13 cellular contexts compared by ENCODE assay signal in genomic region chr3:120052225-120052624, GRCh38. TPM values are rescaled to one million over a fixed set of nuclear protein-coding genes. Genes with fewer than 3 reads are reported as not detected.
DNase-seq lines count a peak whose midpoint lies in the region; ATAC-seq and TF ChIP-seq lines count a peak whose summit lies in the region.
"Had no signal": no experiment of that assay in that cellular context is flagged by ENCODE, and none has a peak within 500 bp of the region (broad histone marks: within the 10 kb centered on the region; RNA-seq: fewer than 3 reads in every experiment).

No MANE protein-coding gene starts in this region.

- no peak overlapping the region for H3K4me3 Mint-ChIP-seq in activated naive CD8-positive, alpha-beta T cell treated with anti-CD3 and anti-CD28 coated beads for 36 hours

- peaks cover 18% of the 10 kb centered on the region for H3K9me3 Mint-ChIP-seq in activated naive CD8-positive, alpha-beta T cell treated with anti-CD3 and anti-CD28 coated beads for 36 hours

- peaks cover 49% of the 10 kb centered on the region for H3K4me1 Mint-ChIP-seq in activated naive CD8-positive, alpha-beta T cell treated with anti-CD3 and anti-CD28 coated beads for 36 hours

- no peak for TF ChIP-seq CTCF in GM10266 (IDR thresholded peaks at IDR 0.05; ENCODE audit: control insufficient read depth, insufficient read depth, low read depth, missing control alignments)

- peaks cover 54% of the 10 kb centered on the region for H3K36me3 Mint-ChIP-seq in activated naive CD8-positive, alpha-beta T cell treated with anti-CD3 and anti-CD28 coated beads for 36 hours

- ATAC-seq in GM19395 (IDR thresholded peaks at IDR 0.05; ENCODE audit: unreplicated experiment), result peak; percentile 87
- peak; percentile 68 for ATAC-seq in HG02981 (IDR thresholded peaks at IDR 0.05; ENCODE audit: unreplicated experiment)
- ATAC-seq: left colon had no signal

- peak; percentile 16 for DNase-seq in GM10266 (ENCODE audit: extremely low spot score)
- no peak for DNase-seq in activated naive CD8-positive, alpha-beta T cell treated with anti-CD3 and anti-CD28 coated beads for 36 hours
- no peak for DNase-seq in RKO (ENCODE audit: low spot score)
- DNase-seq in Ammon's horn (ENCODE audit: low spot score), result no peak
- DNase-seq in T1000 (lab: John Stamatoyannopoulos, UW), result no peak
- no peak for DNase-seq in stimulated activated CD4-positive, alpha-beta T cell treated with anti-CD3 and anti-CD28 coated beads, Interleukin-15, amount 100 ng/mL, for 24 hours
- DNase-seq: activated effector memory CD4-positive, alpha-beta T cell treated with Interleukin-2 at 50 U/mL for 16 hours; effector CD8-positive, alpha-beta T cell; left colon; NCI-H1694; Right ventricle myocardium superior had no signal

- H3K27me3 Mint-ChIP-seq in activated naive CD8-positive, alpha-beta T cell treated with anti-CD3 and anti-CD28 coated beads for 36 hours, result no peaks in the 10 kb centered on the region

- peak overlapping the region; percentile 14 for H3K27ac Mint-ChIP-seq in activated naive CD8-positive, alpha-beta T cell treated with anti-CD3 and anti-CD28 coated beads for 36 hours

RNA-seq across cellular contexts. Expression of gene GSK3B, which starts 42.0 kb away (rescaled TPM):
- 10 to 100 TPM; 33.0 to 34.2 TPM for total RNA-seq in activated naive CD8-positive, alpha-beta T cell treated with anti-CD3 and anti-CD28 coated beads for 36 hours
